Comparison of ENCODE assay signal across 11 cellular contexts in the genomic region with DNA sequence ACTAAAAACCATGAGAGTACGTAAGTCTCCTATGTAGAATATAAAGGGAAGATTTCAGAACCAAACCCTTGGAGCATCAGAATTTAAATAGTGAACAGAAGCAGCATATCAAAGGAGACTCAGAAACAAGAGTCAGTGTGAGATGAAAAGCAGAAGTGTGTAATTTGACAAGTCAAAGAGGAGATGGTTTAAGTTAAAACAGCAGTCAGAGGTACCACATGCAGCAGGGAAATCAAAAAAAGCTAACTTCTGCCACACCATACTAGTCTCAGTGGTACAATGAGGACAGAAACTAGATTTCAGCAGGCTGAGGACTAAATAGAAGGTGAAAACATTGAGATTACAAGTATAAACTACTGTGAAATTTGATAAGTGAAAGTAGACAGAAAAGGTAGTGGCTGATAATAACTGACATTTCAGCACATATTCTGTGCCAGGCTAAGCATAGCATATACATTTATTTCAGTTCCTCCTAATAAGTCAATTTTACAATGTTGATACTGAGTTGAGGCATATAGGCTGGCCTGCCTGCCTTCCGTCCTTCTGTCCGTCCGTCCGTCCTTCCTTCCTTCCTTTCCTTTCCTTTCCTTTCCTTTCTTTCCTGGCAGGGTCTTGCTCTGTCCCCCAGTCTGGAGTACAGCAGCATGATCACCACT. TPM values are rescaled to one million over a fixed set of nuclear protein-coding genes. Genes with fewer than 3 reads are reported as not detected.
DNase-seq lines count a peak whose midpoint lies in the region; ATAC-seq and TF ChIP-seq lines count a peak whose summit lies in the region.
"Had no signal": no experiment of that assay in that cellular context is flagged by ENCODE, and none has a peak within 500 bp of the region (broad histone marks: within the 10 kb centered on the region; RNA-seq: fewer than 3 reads in every experiment).

No MANE protein-coding gene starts in this region.

- no peak overlapping the region for H3K27ac Mint-ChIP-seq in activated B cell treated with CpG ODN at 0.5 μM for 24 hours

- no peak overlapping the region for H3K4me3 Mint-ChIP-seq in activated B cell treated with CpG ODN at 0.5 μM for 24 hours

- no peak for TF ChIP-seq CTCF in activated B cell treated with CpG ODN at 0.5 μM for 24 hours (IDR thresholded peaks at IDR 0.05)

- DNase-seq in activated B cell treated with CpG ODN at 0.5 μM for 24 hours (no peak), NCI-H82 treated with DMSO at 0.1 percent for 48 hours (lab: John Stamatoyannopoulos, UW; ENCODE audit: unreplicated experiment) (no peak), DMS79 treated with DMSO at 0.1 percent for 48 hours (lab: John Stamatoyannopoulos, UW) (no peak), DMS153 treated with DMSO at 0.1 percent for 48 hours (lab: John Stamatoyannopoulos, UW; ENCODE audit: unreplicated experiment) (no peak)
- no peak for DNase-seq in stimulated activated CD4-positive, alpha-beta T cell treated with anti-CD3 and anti-CD28 coated beads, Interleukin-4, amount 100 ng/mL, for 1 hour
- DNase-seq: effector CD4-positive, alpha-beta T cell; hypothalamus; PC-3 had no signal

- ATAC-seq in GM18517 (IDR thresholded peaks at IDR 0.05; ENCODE audit: unreplicated experiment) (peak; percentile 82), GM21381 (IDR thresholded peaks at IDR 0.05; ENCODE audit: unreplicated experiment) (peak; percentile 77), HG03103 (IDR thresholded peaks at IDR 0.05; ENCODE audit: low read depth, unreplicated experiment) (peak; percentile 87), activated B cell treated with CpG ODN at 0.5 μM for 24 hours (ENCODE audit: low read depth) (peak; percentile 62)
- ATAC-seq: PC-3 had no signal

- no peaks in the 10 kb centered on the region for H3K36me3 Mint-ChIP-seq in activated B cell treated with CpG ODN at 0.5 μM for 24 hours (ENCODE audit: low read depth)

- CTCF ChIA-PET in activated B cell treated with CpG ODN at 0.5 μM for 24 hours (lab: Charles Lee) = no interaction called here

- POLR2A ChIA-PET in activated B cell treated with CpG ODN at 0.5 μM for 24 hours (lab: Charles Lee) = interaction anchor here (0.5 to 2.9 kb wide), 4 partner anchors 9 to 1319 kb away, joined by 3 to 10 read pairs (median 4); a partner anchor contains a TSS

- H3K9me3 Mint-ChIP-seq in activated B cell treated with CpG ODN at 0.5 μM for 24 hours = no peaks in the 10 kb centered on the region

- peaks cover 47% of the 10 kb centered on the region for H3K4me1 Mint-ChIP-seq in activated B cell treated with CpG ODN at 0.5 μM for 24 hours

- intact Hi-C loops in activated B cell treated with CpG ODN at 0.5 μM for 24 hours (cut with micrococcal nuclease) = loop anchor here (1.0 kb wide), 1 partner anchor 12 kb away; a partner anchor contains a TSS

- no peaks in the 10 kb centered on the region for H3K27me3 Mint-ChIP-seq in activated B cell treated with CpG ODN at 0.5 μM for 24 hours

RNA-seq across cellular contexts. Expression of a gene that starts 12.5 kb away (rescaled TPM):
- total RNA-seq in activated B cell treated with CpG ODN at 0.5 μM for 24 hours = 35.2 and 47.1 TPM in 2 replicates
